ENCODE assay signal across 9 cellular contexts in genomic region chr11:208917-209260, GRCh38. TPM values are rescaled to one million over a fixed set of nuclear protein-coding genes. Genes with fewer than 3 reads are reported as not detected.
DNase-seq lines count a peak whose midpoint lies in the region; ATAC-seq and TF ChIP-seq lines count a peak whose summit lies in the region.
"Had no signal": no experiment of that assay in that cellular context is flagged by ENCODE, and none has a peak within 500 bp of the region (broad histone marks: within the 10 kb centered on the region; RNA-seq: fewer than 3 reads in every experiment).

No MANE protein-coding gene starts in this region.

- H3K9me3 ChIP-seq in SK-N-SH (no peaks in the 10 kb centered on the region), psoas muscle (no peaks in the 10 kb centered on the region)

- H3F3A ChIP-seq in SK-N-SH (replicated peaks; ENCODE audit: insufficient read depth): peaks cover 11% of the 10 kb centered on the region

- no peak for TF ChIP-seq RAD21 in SK-N-SH (IDR thresholded peaks at IDR 0.05; ENCODE audit: low read length)

- ATAC-seq in psoas muscle (peak in 1 of 4 donors; percentile 2), GM18873 (IDR thresholded peaks at IDR 0.05; ENCODE audit: low FRiP score, unreplicated experiment) (no peak), GM18861 (IDR thresholded peaks at IDR 0.05; ENCODE audit: unreplicated experiment) (no peak)

- DNase-seq in GM13976 (ENCODE audit: low spot score) (peak; percentile 53), SK-N-SH (no peak), fibroblast of the aortic adventitia (ENCODE audit: low read depth) (no peak), psoas muscle (no peak), mucosa of gallbladder (ENCODE audit: low spot score) (no peak)
- no peak for DNase-seq in activated effector memory CD4-positive, alpha-beta T cell treated with Interleukin-2 at 50 U/mL for 16 hours

- H3K4me2 ChIP-seq in SK-N-SH: peak overlapping the region; percentile 92

- in situ Hi-C loops in GM13976 (cut with MboI; ENCODE audit: low sequenced_read_pairs, unreplicated experiment): no loop called here

- H4K20me1 ChIP-seq in SK-N-SH (ENCODE audit: insufficient read depth): peaks cover 35% of the 10 kb centered on the region

- H3K4me1 ChIP-seq in SK-N-SH (ENCODE audit: control insufficient read depth in 1 of 2, insufficient read depth in 2 of 2, low read depth in 1 of 2, low read length in 1 of 2) (peaks cover 15 to 32% of the 10 kb centered on the region in 2 experiments; a peak in 3 of 4 replicates), psoas muscle (peaks cover 24% of the 10 kb centered on the region)

- H3K27ac ChIP-seq in SK-N-SH (ENCODE audit: low read depth in 2 of 2, low read length in 1 of 2) (peak overlapping the region; percentile 97 to 99), psoas muscle (peak overlapping the region; percentile 99)

- peak overlapping the region; percentile 99 for H3K9ac ChIP-seq in SK-N-SH

- no peaks in the 10 kb centered on the region for H3K9me2 ChIP-seq in SK-N-SH

- TF ChIP-seq EP300 in SK-N-SH (IDR thresholded peaks at IDR 0.05; ENCODE audit: borderline replicate concordance in 1 of 2, low read depth in 1 of 2, low read length in 1 of 2): no peak

- peak overlapping the region; percentile 78 to 97 for H3K4me3 ChIP-seq in SK-N-SH (ENCODE audit: low read depth in 2 of 2, low read length in 1 of 2)
- peak overlapping the region; percentile 80 for H3K4me3 ChIP-seq in fibroblast of the aortic adventitia (ENCODE audit: low read depth, low read length)
- H3K4me3 ChIP-seq in psoas muscle: peak overlapping the region; percentile 97

- H3K27me3 ChIP-seq in SK-N-SH (ENCODE audit: insufficient read depth) (no peaks in the 10 kb centered on the region), psoas muscle (ENCODE audit: insufficient read depth in 3 of 3, low read length in 2 of 3) (no peaks in the 10 kb centered on the region)

- POLR2A ChIA-PET in SK-N-SH (lab: Yijun Ruan, JAX): no interaction called here

- WGBS in SK-N-SH (ENCODE audit: low lambda C conversion rate): 3% methylated on average over 6 of the region's 26 CpGs
- WGBS in psoas muscle, 3 donors: 0% methylated on average over 17 to 26 of the region's 26 CpGs

- TF ChIP-seq CTCF in GM13976 (IDR thresholded peaks at IDR 0.05; ENCODE audit: borderline replicate concordance, control extremely low read depth, extremely low read depth, insufficient read depth, missing control alignments) (no peak), SK-N-SH (IDR thresholded peaks at IDR 0.05) (no peak), fibroblast of the aortic adventitia (IDR thresholded peaks at IDR 0.05; ENCODE audit: insufficient read depth, low read length) (no peak), psoas muscle (IDR thresholded peaks at IDR 0.05) (no peak)

- H3K79me2 ChIP-seq in SK-N-SH (ENCODE audit: insufficient read depth): peaks cover 78% of the 10 kb centered on the region

- CTCF ChIA-PET in SK-N-SH (lab: Yijun Ruan, JAX): no interaction called here

- H3K36me3 ChIP-seq in SK-N-SH (replicated peaks in 1 of 2; ENCODE audit: control insufficient read depth in 1 of 2, insufficient read depth in 2 of 2, low read length in 1 of 2) (peaks cover 51 to 58% of the 10 kb centered on the region in 2 experiments), psoas muscle (ENCODE audit: insufficient read depth in 1 of 2, low read depth in 1 of 2) (peaks cover 11 to 63% of the 10 kb centered on the region in 2 donors)

- intact Hi-C loops in psoas muscle (cut with DNase I): loop anchor here in 1 of 2 donors (2.0 to 10.0 kb wide), 3 partner anchors 24 to 296 kb away; partner anchors contain the start of gene RNH1

- H2AFZ ChIP-seq in SK-N-SH (ENCODE audit: low read depth): no peak overlapping the region

TF ChIP-seq in SK-N-SH, 30 proteins besides CTCF, POLR2A, EP300 and RAD21 (continues in another document):
- TF ChIP-seq IRF3 (IDR thresholded peaks at IDR 0.05; ENCODE audit: low read depth, low read length) (no peak), MXI1 (IDR thresholded peaks at IDR 0.05; ENCODE audit: low read depth, low read length) (no peak; the same call in 1 of the 2 replicates), USF1 (IDR thresholded peaks at IDR 0.05; ENCODE audit: borderline replicate concordance, low read depth) (no peak), TAF1 (IDR thresholded peaks at IDR 0.05; ENCODE audit: borderline replicate concordance, low read depth, low read length) (no peak), EZH2phosphoT487 (IDR thresholded peaks at IDR 0.05; ENCODE audit: borderline replicate concordance, low read depth) (no peak), MAX (IDR thresholded peaks at IDR 0.05; ENCODE audit: low read depth) (no peak), FOSL2 (IDR thresholded peaks at IDR 0.05; ENCODE audit: borderline replicate concordance, low read depth) (no peak), YY1 (IDR thresholded peaks at IDR 0.05; ENCODE audit: low read depth) (no peak), SIN3A (IDR thresholded peaks at IDR 0.05; ENCODE audit: borderline replicate concordance, low read depth, low read length) (no peak), FOXJ3 (CRISPR knock-in tag; IDR thresholded peaks at IDR 0.05) (no peak), RCOR1 (IDR thresholded peaks at IDR 0.05; ENCODE audit: low read length) (no peak), RFX5 (IDR thresholded peaks at IDR 0.05; ENCODE audit: low read length) (no peak), GABPA (IDR thresholded peaks at IDR 0.05; ENCODE audit: low read depth) (no peak), JUND (IDR thresholded peaks at IDR 0.05) (no peak), NRF1 (IDR thresholded peaks at IDR 0.05; ENCODE audit: low read depth, low read length) (no peak), CHD2 (IDR thresholded peaks at IDR 0.05; ENCODE audit: low read length, partially characterized antibody) (no peak)

RNA-seq across cellular contexts. Expression of gene RIC8A, which starts 1.4 kb away (rescaled TPM):
- polyA plus RNA-seq in SK-N-SH (2012; rRNA removed) (115 and 127 TPM in 2 replicates), psoas muscle (10 to 100 TPM; 30.2 to 66.9 (median 57.8) TPM)
- 57.2 and 79.5 TPM in 2 replicates for polyA plus RNA-seq in SK-N-SH (2012; cell fraction: cytosol; rRNA removed)
- 276 and 279 TPM in 2 replicates for polyA plus RNA-seq in SK-N-SH (2012; cell fraction: nucleus; rRNA removed)
- total RNA-seq in fibroblast of the aortic adventitia (ENCODE audit: low replicate concordance) (135 and 148 TPM in 2 replicates), psoas muscle (10 to 100 TPM; 34.4 to 54.8 (median 37.9) TPM), mucosa of gallbladder (109 TPM)

RNA-seq across cellular contexts. Expression of gene BET1L, which starts 1.7 kb away (rescaled TPM):
- polyA plus RNA-seq in SK-N-SH (2012; rRNA removed): 56.9 and 67.5 TPM in 2 replicates
- 31.9 and 43.1 TPM in 2 replicates for polyA plus RNA-seq in SK-N-SH (2012; cell fraction: cytosol; rRNA removed)
- 74.7 and 96.6 TPM in 2 replicates for polyA plus RNA-seq in SK-N-SH (2012; cell fraction: nucleus; rRNA removed)
- total RNA-seq in fibroblast of the aortic adventitia (ENCODE audit: low replicate concordance): 9.6 and 16.2 TPM in 2 replicates
- 10 to 100 TPM; 11.8 to 27.7 (median 20.2) TPM for total RNA-seq in psoas muscle
- polyA plus RNA-seq in psoas muscle: 10 to 100 TPM; 12.1 to 19.9 (median 18.0) TPM
- total RNA-seq in mucosa of gallbladder: 60.5 TPM

RNA-seq across cellular contexts. Expression of gene SCGB1C1, which starts 16.0 kb away (rescaled TPM):
- not detected in 2 replicates for polyA plus RNA-seq in SK-N-SH (2012; rRNA removed)
- polyA plus RNA-seq in SK-N-SH (2012; cell fraction: cytosol; rRNA removed): not detected in 2 replicates
- not detected in 2 replicates for polyA plus RNA-seq in SK-N-SH (2012; cell fraction: nucleus; rRNA removed)
- not detected in 2 replicates for total RNA-seq in fibroblast of the aortic adventitia (ENCODE audit: low replicate concordance)
- total RNA-seq in psoas muscle: not detected
- polyA plus RNA-seq in psoas muscle: not detected
- not detected for total RNA-seq in mucosa of gallbladder
- total RNA-seq: NCI-H460 had no signal

RNA-seq across cellular contexts. Expression of gene SIRT3, which starts 27.3 kb away (rescaled TPM):
- polyA plus RNA-seq in SK-N-SH (2012; rRNA removed): 34.4 and 40.1 TPM in 2 replicates
- polyA plus RNA-seq in SK-N-SH (2012; cell fraction: cytosol; rRNA removed): 16.1 and 20.4 TPM in 2 replicates
- polyA plus RNA-seq in SK-N-SH (2012; cell fraction: nucleus; rRNA removed): 94.1 and 124 TPM in 2 replicates
- total RNA-seq in fibroblast of the aortic adventitia (ENCODE audit: low replicate concordance): 4.2 and 8.2 TPM in 2 replicates
- total RNA-seq in psoas muscle: 10 to 100 TPM; 15.0 to 23.2 (median 16.7) TPM
- 10 to 100 TPM; 10.4 to 14.7 (median 12.3) TPM for polyA plus RNA-seq in psoas muscle
- 19.0 TPM for total RNA-seq in mucosa of gallbladder

RNA-seq across cellular contexts. Expression of gene PSMD13, which starts 27.9 kb away (rescaled TPM):
- polyA plus RNA-seq in SK-N-SH (2012; rRNA removed) (196 and 227 TPM in 2 replicates), psoas muscle (100 to 1,000 TPM; 171 to 265 (median 258) TPM)
- polyA plus RNA-seq in SK-N-SH (2012; cell fraction: cytosol; rRNA removed): 193 and 211 TPM in 2 replicates
- 229 and 300 TPM in 2 replicates for polyA plus RNA-seq in SK-N-SH (2012; cell fraction: nucleus; rRNA removed)
- total RNA-seq in fibroblast of the aortic adventitia (ENCODE audit: low replicate concordance) (96.9 and 121 TPM in 2 replicates), psoas muscle (100 to 1,000 TPM; 108 to 190 (median 149) TPM), mucosa of gallbladder (78.5 TPM)
